ENCODE assay signal across 8 cellular contexts in genomic region chr15:64634020-64634419, GRCh38.
DNase-seq lines count a peak whose midpoint lies in the region; ATAC-seq and TF ChIP-seq lines count a peak whose summit lies in the region.

No MANE protein-coding gene starts in this region.

- no peak overlapping the region for H2AFZ ChIP-seq in ACC112 (ENCODE audit: low read length, unreplicated experiment)
- H2AFZ ChIP-seq in hepatocyte: no peak overlapping the region
- no peak overlapping the region for H2AFZ ChIP-seq in PC-9

- CTCF ChIA-PET in PC-9 (lab: Charles Lee): no interaction called here

- H3F3A ChIP-seq in PC-9 (ENCODE audit: insufficient read depth, low read depth): no peaks in the 10 kb centered on the region

- intact Hi-C loops in PC-9 (cut with micrococcal nuclease; ENCODE audit: unreplicated experiment): no loop called here

- peak; percentile 86 for ATAC-seq in GM19023 (IDR thresholded peaks at IDR 0.05; ENCODE audit: unreplicated experiment)
- ATAC-seq in HG03159 (IDR thresholded peaks at IDR 0.05; ENCODE audit: unreplicated experiment): peak; percentile 70

- H3K27me3 ChIP-seq in ACC112 (ENCODE audit: insufficient read depth, low read length) (no peaks in the 10 kb centered on the region), hepatocyte (no peaks in the 10 kb centered on the region), PC-9 (ENCODE audit: insufficient read depth, low read depth) (no peaks in the 10 kb centered on the region)

- POLR2A ChIA-PET in PC-9 (lab: Charles Lee; ENCODE audit: unreplicated experiment): no interaction called here

- H3K27ac ChIP-seq in ACC112 (ENCODE audit: low read depth, low read length): peak overlapping the region; percentile 39; the same call in 1 of the 2 replicates
- H3K27ac ChIP-seq in VCaP: peak overlapping the region; percentile 73
- peak overlapping the region; percentile 85 for H3K27ac ChIP-seq in hepatocyte
- H3K27ac ChIP-seq in PC-9: no peak overlapping the region

- H3K9me2 ChIP-seq in hepatocyte (replicated peaks; ENCODE audit: insufficient read depth) (no peaks in the 10 kb centered on the region), PC-9 (ENCODE audit: insufficient read depth) (no peaks in the 10 kb centered on the region)

- WGBS in hepatocyte (ENCODE audit: low lambda C conversion rate, missing lambda C conversion rate): 54% methylated on average over 2 of the region's 2 CpGs

- BruUV-seq in PC-9 (replicated peaks; lab: Mats Ljungman, UMichigan): no TSS peak

- no peak for TF ChIP-seq CTCF in VCaP (conservative IDR thresholded peaks at IDR 0.05)
- no peak for TF ChIP-seq CTCF in hepatocyte (IDR thresholded peaks at IDR 0.05; ENCODE audit: poor library complexity)
- no peak for TF ChIP-seq CTCF in PC-9 (conservative IDR thresholded peaks at IDR 0.05)

- H3K9me3 ChIP-seq in hepatocyte (ENCODE audit: low read depth) (peaks cover 6% of the 10 kb centered on the region), PC-9 (ENCODE audit: insufficient read depth, low read depth) (no peaks in the 10 kb centered on the region)

- H3K79me2 ChIP-seq in ACC112 (ENCODE audit: control insufficient read depth, insufficient read depth, low read length, unreplicated experiment): peaks cover 18% of the 10 kb centered on the region
- peaks cover 68% of the 10 kb centered on the region for H3K79me2 ChIP-seq in hepatocyte
- peaks cover 3% of the 10 kb centered on the region; the same call in 1 of the 2 replicates for H3K79me2 ChIP-seq in PC-9 (ENCODE audit: low read depth)

- H3K4me3 ChIP-seq in ACC112 (ENCODE audit: low read depth, low read length) (no peak overlapping the region), hepatocyte (no peak overlapping the region), PC-9 (no peak overlapping the region)

- H3K4me2 ChIP-seq in hepatocyte: peak overlapping the region; percentile 68
- no peak overlapping the region for H3K4me2 ChIP-seq in PC-9

- H3K36me3 ChIP-seq in ACC112 (ENCODE audit: insufficient read depth, low read length) (peaks cover 20% of the 10 kb centered on the region), hepatocyte (replicated peaks; ENCODE audit: insufficient read depth, low read depth) (no peaks in the 10 kb centered on the region), PC-9 (ENCODE audit: low read depth) (no peaks in the 10 kb centered on the region)

- peaks cover 16% of the 10 kb centered on the region for H3K4me1 ChIP-seq in ACC112 (ENCODE audit: control insufficient read depth, insufficient read depth, low read length, unreplicated experiment)
- peaks cover 36% of the 10 kb centered on the region for H3K4me1 ChIP-seq in hepatocyte (ENCODE audit: insufficient read depth)
- no peaks in the 10 kb centered on the region for H3K4me1 ChIP-seq in PC-9 (replicated peaks; ENCODE audit: insufficient read depth)

- H4K20me1 ChIP-seq in hepatocyte (ENCODE audit: insufficient read depth, poor library complexity, severe bottlenecking): no peaks in the 10 kb centered on the region
- no peaks in the 10 kb centered on the region; the same call in 1 of the 2 replicates for H4K20me1 ChIP-seq in PC-9 (ENCODE audit: insufficient read depth)

- no peak for DNase-seq in hepatocyte (ENCODE audit: low spot score)
- no peak for DNase-seq in NCI-H524 (lab: John Stamatoyannopoulos, UW)
- DNase-seq in PC-9: no peak
- DNase-seq in nucleus accumbens (lab: John Stamatoyannopoulos, UW): no peak
